In the genomic region with DNA sequence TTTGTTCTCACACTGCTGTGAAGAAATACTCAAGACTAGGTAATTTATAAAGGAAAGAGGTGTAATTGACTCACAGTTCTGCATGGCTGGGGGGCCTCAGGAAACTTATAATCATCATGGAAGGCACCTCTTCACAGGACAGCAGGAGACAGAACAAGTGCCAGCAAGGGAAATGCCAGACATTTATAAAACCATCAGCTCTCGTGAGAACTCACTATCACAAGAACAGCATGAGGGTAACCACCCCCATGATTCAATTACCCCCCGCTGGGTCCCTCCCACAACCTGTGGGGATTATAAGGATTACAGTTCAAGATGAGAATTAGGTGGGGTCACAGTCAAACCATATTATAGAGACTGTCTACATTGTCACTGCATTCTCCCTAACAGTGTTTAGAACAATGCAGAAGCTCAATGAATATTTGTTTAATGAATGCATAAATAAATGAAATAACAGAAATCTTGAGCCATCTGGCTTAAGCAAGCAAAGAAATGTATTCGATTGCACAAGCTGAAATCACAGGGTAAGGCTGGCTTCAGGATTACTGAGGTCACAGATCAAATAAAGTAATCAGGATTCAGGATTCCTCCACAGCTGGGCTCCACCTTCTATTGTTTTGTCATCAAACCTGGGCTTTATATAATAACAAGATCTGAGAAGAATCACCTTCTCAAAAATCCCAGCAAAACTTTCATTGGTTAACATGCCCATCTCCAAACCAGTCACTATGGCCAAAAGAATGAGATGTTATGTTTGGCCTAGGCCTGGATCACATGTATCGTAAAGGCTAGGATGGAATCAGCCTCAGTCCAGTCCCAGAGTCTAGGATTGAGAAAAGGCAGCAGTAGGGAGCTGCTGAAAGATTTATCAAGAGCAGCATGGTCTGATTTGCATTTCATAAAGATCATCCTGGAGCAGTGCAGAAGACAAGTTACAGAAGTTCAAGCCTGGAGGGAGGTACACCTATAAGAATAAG, we compare ENCODE assay signal across 16 cellular contexts.
"Had no signal": no experiment of that assay in that cellular context is flagged by ENCODE, and none has a peak within 500 bp of the region (broad histone marks: within the 10 kb centered on the region; RNA-seq: fewer than 3 reads in every experiment).

No MANE protein-coding gene starts in this region.

- H3K9ac ChIP-seq: parathyroid adenoma had no signal

- ATAC-seq: left lobe of liver; natural killer cell treated with Interleukin-12 subunit alpha and Interleukin-12 subunit beta and Interleukin-15 and Interleukin-18, amount 100 ng/mL, for 72 hours; right lobe of liver; stimulated activated naive B cell treated with anti-CD40 and anti-IgM and Interleukin-4, amounts not matched to agents 10 μg/mL and 1 μg/mL and 100 μg/mL, for 72 hours had no signal

- H3K27ac ChIP-seq: coronary artery, parathyroid adenoma, right lobe of liver, thoracic aorta, upper lobe of left lung had no signal

- H3K4me1 ChIP-seq: parathyroid adenoma, right lobe of liver, upper lobe of left lung had no signal

- H3K9me3 ChIP-seq: right lobe of liver, thoracic aorta, upper lobe of left lung had no signal

- H3K9me3 Mint-ChIP-seq: central memory CD8-positive, alpha-beta T cell; mesothelial cell of epicardium; natural killer cell treated with Interleukin-12 subunit alpha and Interleukin-12 subunit beta and Interleukin-15 and Interleukin-18, amount 100 ng/mL, for 72 hours; stimulated activated naive B cell treated with anti-CD40 and anti-IgM and Interleukin-4, amounts not matched to agents 10 μg/mL and 1 μg/mL and 100 μg/mL, for 72 hours had no signal

- H3K36me3 Mint-ChIP-seq: activated naive CD8-positive, alpha-beta T cell; mesothelial cell of epicardium; natural killer cell treated with Interleukin-12 subunit alpha and Interleukin-12 subunit beta and Interleukin-15 and Interleukin-18, amount 100 ng/mL, for 72 hours; stimulated activated naive B cell treated with anti-CD40 and anti-IgM and Interleukin-4, amounts not matched to agents 10 μg/mL and 1 μg/mL and 100 μg/mL, for 72 hours had no signal

- H3K4me3 Mint-ChIP-seq: activated naive CD8-positive, alpha-beta T cell; central memory CD8-positive, alpha-beta T cell; mesothelial cell of epicardium; natural killer cell treated with Interleukin-12 subunit alpha and Interleukin-12 subunit beta and Interleukin-15 and Interleukin-18, amount 100 ng/mL, for 72 hours; stimulated activated naive B cell treated with anti-CD40 and anti-IgM and Interleukin-4, amounts not matched to agents 10 μg/mL and 1 μg/mL and 100 μg/mL, for 72 hours had no signal

- H3K27ac Mint-ChIP-seq: activated naive CD8-positive, alpha-beta T cell; mesothelial cell of epicardium; natural killer cell treated with Interleukin-12 subunit alpha and Interleukin-12 subunit beta and Interleukin-15 and Interleukin-18, amount 100 ng/mL, for 72 hours; stimulated activated naive B cell treated with anti-CD40 and anti-IgM and Interleukin-4, amounts not matched to agents 10 μg/mL and 1 μg/mL and 100 μg/mL, for 72 hours had no signal

- DNase-seq: activated CD4-positive, alpha-beta T cell treated with anti-CD3 and anti-CD28 coated beads, Interleukin-2, amount 50 U/mL, for 4 hours; activated gamma-delta T cell; hypothalamus; right lobe of liver; stimulated activated naive B cell treated with anti-CD40 and anti-IgM and Interleukin-4, amounts not matched to agents 10 μg/mL and 1 μg/mL and 100 μg/mL, for 72 hours; upper lobe of left lung had no signal

- H3K79me2 ChIP-seq: parathyroid adenoma had no signal

- H3K4me3 ChIP-seq: coronary artery, lung, right lobe of liver, thoracic aorta, upper lobe of left lung had no signal

- H3K4me1 Mint-ChIP-seq: central memory CD8-positive, alpha-beta T cell; stimulated activated naive B cell treated with anti-CD40 and anti-IgM and Interleukin-4, amounts not matched to agents 10 μg/mL and 1 μg/mL and 100 μg/mL, for 72 hours had no signal

- FAIRE-seq: keratinocyte had no signal

- H3K36me3 ChIP-seq: right lobe of liver, thoracic aorta, upper lobe of left lung had no signal

- H3K27me3 ChIP-seq: right lobe of liver, upper lobe of left lung had no signal
